Comparison of ENCODE assay signal across 21 cellular contexts in genomic region chr3:17554078-17554477, GRCh38.
DNase-seq lines count a peak whose midpoint lies in the region; ATAC-seq, FAIRE-seq and TF ChIP-seq lines count a peak whose summit lies in the region.
"Had no signal": no experiment of that assay in that cellular context is flagged by ENCODE, and none has a peak within 500 bp of the region (broad histone marks: within the 10 kb centered on the region; RNA-seq: fewer than 3 reads in every experiment).

No MANE protein-coding gene starts in this region.

- peak; percentile 60 for FAIRE-seq in GM19239 (lab: Jason Lieb, UNC)
- FAIRE-seq: GM12892, GM18507 had no signal

- TF ChIP-seq CTCF in cardiac muscle cell (IDR thresholded peaks at IDR 0.05; ENCODE audit: low read depth, low read length): no peak
- TF ChIP-seq CTCF in heart left ventricle (IDR thresholded peaks at IDR 0.05): no peak
- no peak for TF ChIP-seq CTCF in nephron progenitor cell (IDR thresholded peaks at IDR 0.05)

- no peaks in the 10 kb centered on the region for H3K27me3 Mint-ChIP-seq in nephron progenitor cell (ENCODE audit: low read depth, poor library complexity)
- H3K27me3 Mint-ChIP-seq: CD4-positive, alpha-beta T cell had no signal

- WGBS in heart left ventricle, 4 donors: 93 to 97% (median 95%) methylated on average over 4 of the region's 4 CpGs

- intact Hi-C loops in heart left ventricle (cut with DNase I): no loop called here

- no peak overlapping the region for H3K4me3 Mint-ChIP-seq in nephron progenitor cell
- H3K4me3 Mint-ChIP-seq: CD4-positive, alpha-beta T cell had no signal

- TF ChIP-seq POLR2A in heart left ventricle (IDR thresholded peaks at IDR 0.05): no peak

- no peaks in the 10 kb centered on the region for H3K36me3 Mint-ChIP-seq in nephron progenitor cell (ENCODE audit: low read depth)

- ATAC-seq in heart left ventricle: no peak
- no peak for ATAC-seq in HG02885 (IDR thresholded peaks at IDR 0.05; ENCODE audit: poor library complexity, unreplicated experiment)
- ATAC-seq: HCT116 had no signal

- H3K36me3 ChIP-seq in cardiac muscle cell (no peaks in the 10 kb centered on the region), heart left ventricle (no peaks in the 10 kb centered on the region)

- H3K27me3 ChIP-seq in cardiac muscle cell (no peaks in the 10 kb centered on the region), heart left ventricle (no peaks in the 10 kb centered on the region)

- peaks cover 29% of the 10 kb centered on the region for H3K4me1 ChIP-seq in cardiac muscle cell (ENCODE audit: low read depth)
- peaks cover 0 to 37% (median 15%) of the 10 kb centered on the region in 12 donors for H3K4me1 ChIP-seq in heart left ventricle

- H3K9me3 Mint-ChIP-seq in nephron progenitor cell: no peaks in the 10 kb centered on the region
- H3K9me3 Mint-ChIP-seq: CD4-positive, alpha-beta T cell had no signal

- H3K9me3 ChIP-seq in cardiac muscle cell (ENCODE audit: low read depth): no peaks in the 10 kb centered on the region
- peaks cover 0 to 6% (median 0%) of the 10 kb centered on the region in 12 donors for H3K9me3 ChIP-seq in heart left ventricle
- H3K9me3 ChIP-seq: Caco-2 had no signal

- H3K27ac Mint-ChIP-seq in nephron progenitor cell: peak overlapping the region; percentile 64
- H3K27ac Mint-ChIP-seq: CD4-positive, alpha-beta T cell had no signal

- H3K4me3 ChIP-seq in cardiac muscle cell (no peak overlapping the region), heart left ventricle (no peak overlapping the region)

- H3K27ac ChIP-seq in cardiac muscle cell: peak overlapping the region; percentile 91
- H3K27ac ChIP-seq in heart left ventricle: peak overlapping the region in 6 of 12 donors; percentile 1 to 80 (median 69)
- no peak overlapping the region for H3K27ac ChIP-seq in caudate nucleus (ENCODE audit: low read depth, low read length)
- H3K27ac ChIP-seq: C4-2B, HL-60 had no signal

- H3K4me1 Mint-ChIP-seq in nephron progenitor cell: no peaks in the 10 kb centered on the region

- no peak for DNase-seq in cardiac muscle cell (ENCODE audit: low read depth in 1 of 2, low spot score in 1 of 2)
- DNase-seq in heart left ventricle: no peak
- no peak for DNase-seq in GM19239 (ENCODE audit: insufficient read length, low spot score)
- DNase-seq in NCI-H146 treated with DMSO at 0.1 percent for 48 hours (lab: John Stamatoyannopoulos, UW; ENCODE audit: unreplicated experiment): peak; percentile 67
- DNase-seq in nephron progenitor cell: no peak
- no peak for DNase-seq in caudate nucleus (lab: John Stamatoyannopoulos, UW)
- DNase-seq: ACHN; AML-193; Caco-2; CD4-positive, alpha-beta T cell; DMS153; DMS79; GDM1; GOT3; H7 had no signal
